Comparison of ENCODE assay signal across 1 cellular context in genomic region chr17:38751803-38752118, GRCh38.
TF ChIP-seq lines count a peak whose summit lies in the region.

No MANE protein-coding gene starts in this region.

TF ChIP-seq in K562, 482 proteins besides CTCF, POLR2A, EP300 and RAD21 (continues in another document):
- TF ChIP-seq, protein P1, sequence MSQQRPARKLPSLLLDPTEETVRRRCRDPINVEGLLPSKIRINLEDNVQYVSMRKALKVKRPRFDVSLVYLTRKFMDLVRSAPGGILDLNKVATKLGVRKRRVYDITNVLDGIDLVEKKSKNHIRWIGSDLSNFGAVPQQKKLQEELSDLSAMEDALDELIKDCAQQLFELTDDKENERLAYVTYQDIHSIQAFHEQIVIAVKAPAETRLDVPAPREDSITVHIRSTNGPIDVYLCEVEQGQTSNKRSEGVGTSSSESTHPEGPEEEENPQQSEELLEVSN (IDR thresholded peaks at IDR 0.05; ENCODE audit: borderline replicate concordance in 1 of 2, extremely low read depth in 1 of 2, insufficient read depth in 1 of 2, insufficient read length in 1 of 2, low read depth in 1 of 2, low read length in 1 of 2, poor library complexity in 1 of 2, severe bottlenecking in 1 of 2), result peak in 1 of 2 experiments; percentile 4
- TF ChIP-seq RBFOX2 (IDR thresholded peaks at IDR 0.05; ENCODE audit: low read depth, low read length) (peak; percentile 60), SIRT6 (IDR thresholded peaks at IDR 0.05; ENCODE audit: low read depth, low read length) (no peak), MBD2 (IDR thresholded peaks at IDR 0.05; ENCODE audit: borderline replicate concordance, low read depth) (no peak), SAP30 (IDR thresholded peaks at IDR 0.05; ENCODE audit: borderline replicate concordance, insufficient read depth, low read depth, low read length, poor library complexity, severe bottlenecking) (no peak), ZNF12 (CRISPR knock-in tag; IDR thresholded peaks at IDR 0.05) (0 out of 2 replicates have a peak, but pooled peaks have one; percentile 18), FOXK2 (conservative IDR thresholded peaks at IDR 0.05 in 1 of 2, IDR thresholded peaks at IDR 0.05 in 1 of 2; ENCODE audit: low read depth in 2 of 2) (peak in 1 of 2 experiments; percentile 21; a peak in 1 of 4 replicates), MYC (IDR thresholded peaks at IDR 0.05; ENCODE audit: low read depth, low read length) (no peak), MYC (CRISPR knock-in tag; IDR thresholded peaks at IDR 0.05; ENCODE audit: borderline replicate concordance, low read depth) (no peak), ARID1B (IDR thresholded peaks at IDR 0.05) (no peak; the same call in 1 of the 2 replicates), KDM5B (IDR thresholded peaks at IDR 0.05; ENCODE audit: insufficient replicate concordance, low read depth, low read length) (peak; percentile 58), ZNF165 (CRISPR knock-in tag; IDR thresholded peaks at IDR 0.05; ENCODE audit: borderline replicate concordance) (no peak), E2F5 (CRISPR knock-in tag; IDR thresholded peaks at IDR 0.05) (no peak), GABPB1 (CRISPR knock-in tag; IDR thresholded peaks at IDR 0.05) (peak; percentile 10), RBBP5 (IDR thresholded peaks at IDR 0.05; ENCODE audit: borderline replicate concordance, insufficient read depth, low read length, poor library complexity, severe bottlenecking) (peak; percentile 26), ZNF384 (IDR thresholded peaks at IDR 0.05; ENCODE audit: low read depth, low read length) (peak; percentile 93), CEBPG (CRISPR knock-in tag; IDR thresholded peaks at IDR 0.05) (peak; percentile 93), CEBPG (tag; conservative IDR thresholded peaks at IDR 0.05 in 1 of 2, IDR thresholded peaks at IDR 0.05 in 1 of 2) (peak; percentile 83 to 87), RCOR1 (IDR thresholded peaks at IDR 0.05; ENCODE audit: borderline replicate concordance in 1 of 2, low read depth in 2 of 2, low read length in 2 of 2) (peak in 1 of 2 experiments; percentile 34; a peak in 1 of 4 replicates), YBX1 (IDR thresholded peaks at IDR 0.05) (no peak), NCOA6 (IDR thresholded peaks at IDR 0.05) (peak; percentile 85), AFF1 (IDR thresholded peaks at IDR 0.05; ENCODE audit: low read depth in 1 of 2, partially characterized antibody in 2 of 2) (peak in 1 of 2 experiments; percentile 16), MAX (CRISPR knock-in tag; IDR thresholded peaks at IDR 0.05) (no peak), USF1 (CRISPR knock-in tag; IDR thresholded peaks at IDR 0.05) (no peak), SMAD4 (CRISPR knock-in tag; conservative IDR thresholded peaks at IDR 0.05) (peak; percentile 55), POLR2G (IDR thresholded peaks at IDR 0.05; ENCODE audit: low read depth, low read length) (peak; percentile 71), ZNF551 (CRISPR knock-in tag; IDR thresholded peaks at IDR 0.05) (no peak), POLR2AphosphoS2 (IDR thresholded peaks at IDR 0.05; ENCODE audit: low read length) (0 out of 2 replicates have a peak, but pooled peaks have one; percentile 30), RBM14 (IDR thresholded peaks at IDR 0.05; ENCODE audit: borderline replicate concordance, insufficient read depth, low read depth, low read length) (no peak), CSDE1 (IDR thresholded peaks at IDR 0.05) (no peak; a peak in 1 of 4 replicates), BRF1 (IDR thresholded peaks at IDR 0.05; ENCODE audit: borderline replicate concordance, extremely low read depth, insufficient read length) (peak; percentile 74), CEBPB (tag; IDR thresholded peaks at IDR 0.05) (peak; percentile 94), POLR3A (IDR thresholded peaks at IDR 0.05; ENCODE audit: borderline replicate concordance, extremely low read depth, insufficient read depth, insufficient read length) (peak; percentile 91), ZC3H11A (IDR thresholded peaks at IDR 0.05; ENCODE audit: low read depth, low read length) (no peak), E2F3 (CRISPR knock-in tag; IDR thresholded peaks at IDR 0.05) (peak; percentile 32; the same call in 1 of the 2 replicates)
- TF ChIP-seq, protein P2, sequence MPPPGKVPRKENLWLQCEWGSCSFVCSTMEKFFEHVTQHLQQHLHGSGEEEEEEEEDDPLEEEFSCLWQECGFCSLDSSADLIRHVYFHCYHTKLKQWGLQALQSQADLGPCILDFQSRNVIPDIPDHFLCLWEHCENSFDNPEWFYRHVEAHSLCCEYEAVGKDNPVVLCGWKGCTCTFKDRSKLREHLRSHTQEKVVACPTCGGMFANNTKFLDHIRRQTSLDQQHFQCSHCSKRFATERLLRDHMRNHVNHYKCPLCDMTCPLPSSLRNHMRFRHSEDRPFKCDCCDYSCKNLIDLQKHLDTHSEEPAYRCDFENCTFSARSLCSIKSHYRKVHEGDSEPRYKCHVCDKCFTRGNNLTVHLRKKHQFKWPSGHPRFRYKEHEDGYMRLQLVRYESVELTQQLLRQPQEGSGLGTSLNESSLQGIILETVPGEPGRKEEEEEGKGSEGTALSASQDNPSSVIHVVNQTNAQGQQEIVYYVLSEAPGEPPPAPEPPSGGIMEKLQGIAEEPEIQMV (tag; conservative IDR thresholded peaks at IDR 0.05; ENCODE audit: low read depth), result no peak
- TF ChIP-seq, protein P3, sequence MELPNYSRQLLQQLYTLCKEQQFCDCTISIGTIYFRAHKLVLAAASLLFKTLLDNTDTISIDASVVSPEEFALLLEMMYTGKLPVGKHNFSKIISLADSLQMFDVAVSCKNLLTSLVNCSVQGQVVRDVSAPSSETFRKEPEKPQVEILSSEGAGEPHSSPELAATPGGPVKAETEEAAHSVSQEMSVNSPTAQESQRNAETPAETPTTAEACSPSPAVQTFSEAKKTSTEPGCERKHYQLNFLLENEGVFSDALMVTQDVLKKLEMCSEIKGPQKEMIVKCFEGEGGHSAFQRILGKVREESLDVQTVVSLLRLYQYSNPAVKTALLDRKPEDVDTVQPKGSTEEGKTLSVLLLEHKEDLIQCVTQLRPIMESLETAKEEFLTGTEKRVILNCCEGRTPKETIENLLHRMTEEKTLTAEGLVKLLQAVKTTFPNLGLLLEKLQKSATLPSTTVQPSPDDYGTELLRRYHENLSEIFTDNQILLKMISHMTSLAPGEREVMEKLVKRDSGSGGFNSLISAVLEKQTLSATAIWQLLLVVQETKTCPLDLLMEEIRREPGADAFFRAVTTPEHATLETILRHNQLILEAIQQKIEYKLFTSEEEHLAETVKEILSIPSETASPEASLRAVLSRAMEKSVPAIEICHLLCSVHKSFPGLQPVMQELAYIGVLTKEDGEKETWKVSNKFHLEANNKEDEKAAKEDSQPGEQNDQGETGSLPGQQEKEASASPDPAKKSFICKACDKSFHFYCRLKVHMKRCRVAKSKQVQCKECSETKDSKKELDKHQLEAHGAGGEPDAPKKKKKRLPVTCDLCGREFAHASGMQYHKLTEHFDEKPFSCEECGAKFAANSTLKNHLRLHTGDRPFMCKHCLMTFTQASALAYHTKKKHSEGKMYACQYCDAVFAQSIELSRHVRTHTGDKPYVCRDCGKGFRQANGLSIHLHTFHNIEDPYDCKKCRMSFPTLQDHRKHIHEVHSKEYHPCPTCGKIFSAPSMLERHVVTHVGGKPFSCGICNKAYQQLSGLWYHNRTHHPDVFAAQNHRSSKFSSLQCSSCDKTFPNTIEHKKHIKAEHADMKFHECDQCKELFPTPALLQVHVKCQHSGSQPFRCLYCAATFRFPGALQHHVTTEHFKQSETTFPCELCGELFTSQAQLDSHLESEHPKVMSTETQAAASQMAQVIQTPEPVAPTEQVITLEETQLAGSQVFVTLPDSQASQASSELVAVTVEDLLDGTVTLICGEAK (IDR thresholded peaks at IDR 0.05), result peak; percentile 88
- TF ChIP-seq, protein P3 (CRISPR knock-in tag; IDR thresholded peaks at IDR 0.05), result no peak
- TF ChIP-seq, protein P4, sequence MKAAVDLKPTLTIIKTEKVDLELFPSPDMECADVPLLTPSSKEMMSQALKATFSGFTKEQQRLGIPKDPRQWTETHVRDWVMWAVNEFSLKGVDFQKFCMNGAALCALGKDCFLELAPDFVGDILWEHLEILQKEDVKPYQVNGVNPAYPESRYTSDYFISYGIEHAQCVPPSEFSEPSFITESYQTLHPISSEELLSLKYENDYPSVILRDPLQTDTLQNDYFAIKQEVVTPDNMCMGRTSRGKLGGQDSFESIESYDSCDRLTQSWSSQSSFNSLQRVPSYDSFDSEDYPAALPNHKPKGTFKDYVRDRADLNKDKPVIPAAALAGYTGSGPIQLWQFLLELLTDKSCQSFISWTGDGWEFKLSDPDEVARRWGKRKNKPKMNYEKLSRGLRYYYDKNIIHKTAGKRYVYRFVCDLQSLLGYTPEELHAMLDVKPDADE (conservative IDR thresholded peaks at IDR 0.05; ENCODE audit: control insufficient read depth, low read depth, low read length), result peak; percentile 95
